Comparison of ENCODE assay signal across 14 cellular contexts in the genomic region with DNA sequence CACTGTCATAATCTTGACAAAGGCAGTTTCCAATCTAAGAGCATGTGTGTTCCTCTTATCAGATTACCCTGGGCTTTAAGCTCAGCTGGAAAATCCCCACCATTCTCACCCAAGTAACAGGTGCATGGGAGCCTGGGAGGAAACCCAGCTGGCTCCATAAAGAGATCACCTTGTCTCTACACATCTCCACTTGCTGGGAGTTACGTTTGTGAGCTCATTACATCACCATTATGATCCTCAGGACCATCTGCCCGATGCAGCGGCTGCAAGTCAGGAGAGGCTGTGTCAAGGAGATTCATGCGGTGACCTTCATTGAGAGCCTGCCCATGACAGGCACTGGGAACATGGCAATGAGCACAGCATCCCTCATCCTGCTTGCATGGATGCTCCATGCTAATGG.
DNase-seq lines count a peak whose midpoint lies in the region; ATAC-seq and TF ChIP-seq lines count a peak whose summit lies in the region.
"Had no signal": no experiment of that assay in that cellular context is flagged by ENCODE, and none has a peak within 500 bp of the region (broad histone marks: within the 10 kb centered on the region; RNA-seq: fewer than 3 reads in every experiment).

No MANE protein-coding gene starts in this region.

- peaks cover 2% of the 10 kb centered on the region for H3K36me3 Mint-ChIP-seq in endodermal cell (ENCODE audit: low read depth)

- no peaks in the 10 kb centered on the region for H3K27me3 ChIP-seq in endodermal cell (ENCODE audit: control insufficient read depth, insufficient read depth, low read length, poor library complexity, severe bottlenecking)
- H3K27me3 ChIP-seq: BLaER1 treated with 17β-estradiol and CSF1 and Interleukin-3, amounts not matched to agents 10 nM and 100 nM had no signal

- TF ChIP-seq CTCF in endodermal cell (conservative IDR thresholded peaks at IDR 0.05): no peak

- no peak overlapping the region for H3K27ac Mint-ChIP-seq in endodermal cell
- H3K27ac Mint-ChIP-seq: B cell; CD8-positive, alpha-beta T cell; H9 had no signal

- peaks cover 27% of the 10 kb centered on the region for H3K9me3 Mint-ChIP-seq in endodermal cell

- no peak for ATAC-seq in GM21825 (IDR thresholded peaks at IDR 0.05; ENCODE audit: unreplicated experiment)
- ATAC-seq: CD8-positive, alpha-beta T cell had no signal

- H3K36me3 ChIP-seq in endodermal cell (ENCODE audit: control insufficient read depth, insufficient read depth, low read length): no peaks in the 10 kb centered on the region
- H3K36me3 ChIP-seq: BLaER1 treated with 17β-estradiol and CSF1 and Interleukin-3, amounts not matched to agents 10 nM and 100 nM had no signal

- 93 to 94% methylated on average over 4 of the region's 4 CpGs for WGBS in endodermal cell (ENCODE audit: insufficient coverage in 1 of 2, insufficient read length in 1 of 2), 2 experiments

- H3K4me1 ChIP-seq in endodermal cell (ENCODE audit: control insufficient read depth, insufficient read depth, low read length): no peaks in the 10 kb centered on the region

- in situ Hi-C loops in G401 (cut with HindIII; ENCODE audit: low sequenced_read_pairs): no loop called here

- H3K27ac ChIP-seq in endodermal cell (ENCODE audit: low read depth, low read length): no peak overlapping the region

- H3K4me3 ChIP-seq in endodermal cell (ENCODE audit: low read length): no peak overlapping the region
- H3K4me3 ChIP-seq: BLaER1 treated with 17β-estradiol and CSF1 and Interleukin-3, amounts not matched to agents 10 nM and 100 nM had no signal

- peaks cover 13% of the 10 kb centered on the region for H3K9me3 ChIP-seq in endodermal cell (ENCODE audit: control insufficient read depth, low read length)

- DNase-seq in D341Med (ENCODE audit: low spot score) (peak; percentile 65), G401 (ENCODE audit: low spot score) (peak; percentile 3), SHP77 treated with DMSO at 0.1 percent for 48 hours (lab: John Stamatoyannopoulos, UW) (peak; percentile 25), endodermal cell (peak; percentile 21), NCI-H226 (no peak), NCI-H1417 (lab: John Stamatoyannopoulos, UW) (no peak)
- no peak for DNase-seq in stimulated activated naive CD4-positive, alpha-beta T cell treated with Interleukin-2 at 50 U/mL for 16 hours (lab: John Stamatoyannopoulos, UW)
- DNase-seq: Calu3; CD8-positive, alpha-beta T cell; GDM1; H9 had no signal

- no peaks in the 10 kb centered on the region for H3K4me1 Mint-ChIP-seq in endodermal cell
- H3K4me1 Mint-ChIP-seq: B cell had no signal

- H3K9ac ChIP-seq in endodermal cell (ENCODE audit: extremely low read depth, low read length, poor library complexity, severe bottlenecking): no peak overlapping the region
- H3K9ac ChIP-seq: BLaER1 treated with 17β-estradiol and CSF1 and Interleukin-3, amounts not matched to agents 10 nM and 100 nM had no signal

- peaks cover 2% of the 10 kb centered on the region for H3K27me3 Mint-ChIP-seq in endodermal cell (ENCODE audit: insufficient read depth)
- H3K27me3 Mint-ChIP-seq: B cell had no signal

- H3K4me3 Mint-ChIP-seq in endodermal cell: no peak overlapping the region
- H3K4me3 Mint-ChIP-seq: B cell; CD8-positive, alpha-beta T cell; H9 had no signal

Comparison
In these comparisons a context has a peak if more than half of its experiments do, and no peak if none do; other contexts are left out.
1. DNase-seq: peak in D341Med (single experiment), G401 (single experiment), SHP77 treated with DMSO at 0.1 percent for 48 hours (single experiment) and endodermal cell (single experiment); none in stimulated activated naive CD4-positive, alpha-beta T cell treated with Interleukin-2 at 50 U/mL for 16 hours (single experiment), NCI-H226 (single experiment) and NCI-H1417 (0 of 3).